Comparison of ENCODE assay signal across 33 cellular contexts in genomic region chr10:43703286-43703685, GRCh38. TPM values are rescaled to one million over a fixed set of nuclear protein-coding genes. Genes with fewer than 3 reads are reported as not detected.
"Had no signal": no experiment of that assay in that cellular context is flagged by ENCODE, and none has a peak within 500 bp of the region (broad histone marks: within the 10 kb centered on the region; RNA-seq: fewer than 3 reads in every experiment).

No MANE protein-coding gene starts in this region.

- H3K27me3 ChIP-seq: brain microvascular endothelial cell had no signal

- H3K4me3 ChIP-seq: K562, PC-9 had no signal

- H3K4me1 Mint-ChIP-seq: activated B cell treated with CpG ODN at 0.5 μM for 24 hours; activated naive CD8-positive, alpha-beta T cell treated with anti-CD3 and anti-CD28 coated beads for 36 hours; activated T-helper 17 cell treated with anti-CD3 and anti-CD28 coated beads, Interleukin-2, amount 50 U/mL, for 72 hours had no signal

- H3K4me3 Mint-ChIP-seq: activated B cell treated with CpG ODN at 0.5 μM for 24 hours; activated CD8-positive, alpha-beta T cell treated with anti-CD3 and anti-CD28 coated beads for 36 hours; activated naive CD8-positive, alpha-beta T cell treated with anti-CD3 and anti-CD28 coated beads for 36 hours; activated T-cell treated with anti-CD3 and anti-CD28 coated beads, Interleukin-2, amount 50 U/mL, for 72 hours; activated T-helper 17 cell treated with anti-CD3 and anti-CD28 coated beads, Interleukin-2, amount 50 U/mL, for 72 hours had no signal

- DNase-seq: activated B cell treated with CpG ODN at 0.5 μM for 24 hours; activated CD4-positive, alpha-beta T cell treated with anti-CD3 and anti-CD28 coated beads for 1 hour; activated CD4-positive, alpha-beta T cell treated with anti-CD3 and anti-CD28 coated beads for 48 hours; activated CD8-positive, alpha-beta T cell treated with anti-CD3 and anti-CD28 coated beads for 36 hours; activated effector memory CD4-positive, alpha-beta T cell treated with anti-CD3 and anti-CD28 coated beads, Interleukin-2, amount 50 U/mL, for 16 hours; activated naive CD4-positive, alpha-beta T cell; activated naive CD4-positive, alpha-beta T cell treated with anti-CD3 and anti-CD28 coated beads, Interleukin-2, amount 50 U/mL, for 16 hours; activated naive CD8-positive, alpha-beta T cell treated with anti-CD3 and anti-CD28 coated beads for 36 hours; activated T-cell treated with anti-CD3 and anti-CD28 coated beads, Interleukin-2, amount 50 U/mL, for 1 hour; activated T-cell treated with anti-CD3 and anti-CD28 coated beads, Interleukin-2, amount 50 U/mL, for 72 hours; amniotic stem cell; aorta; brain microvascular endothelial cell; NCI-H1092 treated with DMSO at 0.1 percent for 48 hours; NCI-H1417; NCI-H1694; NCI-H2029; NCI-H2107; NCI-H2171; NCI-H510A; NCI-H526; NCI-H748 treated with DMSO at 0.1 percent for 48 hours; PC-9; SW 1271; T-helper 1 cell; T-helper 2 cell; T-helper 9 cell had no signal

- ATAC-seq: activated CD8-positive, alpha-beta T cell treated with anti-CD3 and anti-CD28 coated beads for 36 hours; activated T-cell treated with anti-CD3 and anti-CD28 coated beads, Interleukin-2, amount 50 U/mL, for 72 hours; activated T-helper 17 cell treated with anti-CD3 and anti-CD28 coated beads, Interleukin-2, amount 50 U/mL, for 72 hours; K562; Right ventricle myocardium inferior had no signal

- H3K9me3 Mint-ChIP-seq: activated CD8-positive, alpha-beta T cell treated with anti-CD3 and anti-CD28 coated beads for 36 hours; activated naive CD8-positive, alpha-beta T cell treated with anti-CD3 and anti-CD28 coated beads for 36 hours; activated T-cell treated with anti-CD3 and anti-CD28 coated beads, Interleukin-2, amount 50 U/mL, for 72 hours; activated T-helper 17 cell treated with anti-CD3 and anti-CD28 coated beads, Interleukin-2, amount 50 U/mL, for 72 hours had no signal

- H3K27me3 Mint-ChIP-seq: activated B cell treated with CpG ODN at 0.5 μM for 24 hours; activated naive CD8-positive, alpha-beta T cell treated with anti-CD3 and anti-CD28 coated beads for 36 hours; activated T-helper 17 cell treated with anti-CD3 and anti-CD28 coated beads, Interleukin-2, amount 50 U/mL, for 72 hours had no signal

- H3K36me3 Mint-ChIP-seq: activated naive CD8-positive, alpha-beta T cell treated with anti-CD3 and anti-CD28 coated beads for 36 hours had no signal

- H3K36me3 ChIP-seq: brain microvascular endothelial cell had no signal

- H3K27ac ChIP-seq: brain microvascular endothelial cell, PC-9, RWPE1, VCaP had no signal

- H3K4me2 ChIP-seq: PC-9 had no signal

- H3K27ac Mint-ChIP-seq: activated B cell treated with CpG ODN at 0.5 μM for 24 hours; activated CD8-positive, alpha-beta T cell treated with anti-CD3 and anti-CD28 coated beads for 36 hours; activated naive CD8-positive, alpha-beta T cell treated with anti-CD3 and anti-CD28 coated beads for 36 hours; activated T-cell treated with anti-CD3 and anti-CD28 coated beads, Interleukin-2, amount 50 U/mL, for 72 hours; activated T-helper 17 cell treated with anti-CD3 and anti-CD28 coated beads, Interleukin-2, amount 50 U/mL, for 72 hours had no signal

- H2AFZ ChIP-seq: PC-9 had no signal

RNA-seq across cellular contexts. Expression of gene ZNF32, which starts 54.6 kb away (rescaled TPM):
- total RNA-seq: OCI-LY7 had no signal
